ENCODE assay signal across 19 cellular contexts in the genomic region with DNA sequence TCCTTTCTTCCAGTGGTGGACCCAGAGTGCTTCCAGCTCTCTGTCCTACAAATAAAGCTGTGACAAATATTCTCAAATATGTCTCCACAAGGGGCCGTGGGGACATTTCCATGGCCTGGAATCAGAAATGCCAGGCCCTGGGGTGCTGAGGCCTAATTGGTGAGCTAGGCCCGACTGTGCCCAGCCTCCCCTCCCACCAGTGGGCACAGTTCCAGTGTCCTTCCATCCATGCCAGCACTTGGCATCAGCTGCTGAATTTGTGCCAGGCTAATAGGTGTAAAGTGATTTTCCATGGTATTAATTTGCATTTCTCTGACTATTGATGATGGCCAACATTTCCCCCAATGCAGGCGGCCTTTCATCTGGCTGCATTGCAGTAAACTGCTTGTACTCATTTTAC. TPM values are rescaled to one million over a fixed set of nuclear protein-coding genes. Genes with fewer than 3 reads are reported as not detected.
DNase-seq lines count a peak whose midpoint lies in the region; ATAC-seq, FAIRE-seq and TF ChIP-seq lines count a peak whose summit lies in the region.
"Had no signal": no experiment of that assay in that cellular context is flagged by ENCODE, and none has a peak within 500 bp of the region (broad histone marks: within the 10 kb centered on the region; RNA-seq: fewer than 3 reads in every experiment).

No MANE protein-coding gene starts in this region.

- H2BK120ac ChIP-seq in H1 (replicated peaks; ENCODE audit: low read depth, low read length), result no peak overlapping the region

- no peak for TF ChIP-seq CTCF in H1 (IDR thresholded peaks at IDR 0.05; ENCODE audit: control extremely low read depth in 1 of 3, insufficient read depth in 1 of 3, low read depth in 1 of 3, low read length in 3 of 3)
- no peak for TF ChIP-seq CTCF in pancreas (IDR thresholded peaks at IDR 0.05)
- TF ChIP-seq CTCF in mucosa of descending colon (IDR thresholded peaks at IDR 0.05), result no peak
- TF ChIP-seq CTCF in GM20000 (IDR thresholded peaks at IDR 0.05; ENCODE audit: extremely low read depth, missing control alignments), result no peak

- no peaks in the 10 kb centered on the region for H4K20me1 ChIP-seq in H1 (replicated peaks in 1 of 2; ENCODE audit: control insufficient read depth in 1 of 2, insufficient read depth in 2 of 2, low read length in 2 of 2)

- no peak overlapping the region for H3K4ac ChIP-seq in H1 (replicated peaks; ENCODE audit: insufficient read length, low read depth, low read length)

- no peak overlapping the region for H3K18ac ChIP-seq in H1 (ENCODE audit: extremely low read depth, low read length)

- WGBS in H1 (ENCODE audit: extremely low coverage in 1 of 2, insufficient coverage in 1 of 2, insufficient read length in 1 of 2, insufficient replicate concordance in 2 of 2, low coverage in 1 of 2, low lambda C conversion rate in 2 of 2, missing lambda C conversion rate in 1 of 2), 2 experiments, result 87% methylated on average over 3 of the region's 3 CpGs; no CpG with 5 or more reads in 1 of the 2 experiments
- 42 to 43% methylated on average over 3 of the region's 3 CpGs for WGBS in pancreas, 2 donors

- no peak overlapping the region for H3K23ac ChIP-seq in H1 (ENCODE audit: insufficient read length)

- no peak overlapping the region for H3K14ac ChIP-seq in H1 (ENCODE audit: insufficient read length)

- CTCF ChIA-PET in H1 (lab: Charles Lee; ENCODE audit: partially characterized antibody), result no interaction called here

- H2AFZ ChIP-seq in H1 (ENCODE audit: low read length), result no peak overlapping the region

- H3K23me2 ChIP-seq in H1 (ENCODE audit: low read depth, low read length), result no peaks in the 10 kb centered on the region; the same call in 1 of the 2 replicates

- no peak overlapping the region for H3K27ac ChIP-seq in H1 (ENCODE audit: low read depth, low read length)
- H3K27ac ChIP-seq in pancreas, result peak overlapping the region in 1 of 4 donors; percentile 35

- H3K79me1 ChIP-seq in H1 (ENCODE audit: low read depth, low read length), result no peaks in the 10 kb centered on the region

- POLR2A ChIA-PET in H1 (lab: Charles Lee; ENCODE audit: partially characterized antibody), result interaction anchor here (1.7 kb wide), 1 partner anchor 28 kb away, joined by 5 read pairs; no protein-coding TSS in a partner anchor

- H3K27me3 ChIP-seq in H1 (replicated peaks in 1 of 4; ENCODE audit: control insufficient read depth in 3 of 4, extremely low read depth in 1 of 4, insufficient read depth in 3 of 4, low read length in 3 of 4) (0 out of 7 replicates have a peak, but pooled peaks cover 0 to 2% (median 0%) of the 10 kb centered on the region in 4 experiments), pancreas (no peaks in the 10 kb centered on the region)

- no peak overlapping the region for H2BK5ac ChIP-seq in H1 (ENCODE audit: low read depth, low read length)

- H3K79me2 ChIP-seq in H1 (ENCODE audit: control insufficient read depth in 1 of 2, insufficient read depth in 2 of 2, low read length in 2 of 2), result no peaks in the 10 kb centered on the region

- ATAC-seq in pancreas, result peak; percentile 57 to 85 (median 78)
- ATAC-seq in mucosa of descending colon, result no peak

- DNase-seq in NCI-H526 (lab: John Stamatoyannopoulos, UW) (peak; percentile 39 to 61), H1 (ENCODE audit: low read depth in 1 of 2, low spot score in 2 of 2) (no peak), pancreas (peak; percentile 44 to 81 (median 76)), NCI-H82 (lab: John Stamatoyannopoulos, UW) (no peak), DMS153 (lab: John Stamatoyannopoulos, UW) (no peak), mucosa of descending colon (no peak), GM20000 (ENCODE audit: low spot score) (no peak)
- DNase-seq: activated CD4-positive, CD25-positive, alpha-beta regulatory T cell treated with anti-CD3 and anti-CD28 coated beads, Interleukin-2, amount 50 U/mL, for 72 hours; activated CD8-positive, alpha-beta memory T cell treated with anti-CD3 and anti-CD28 coated beads, Interleukin-2, amount 50 U/mL, for 4 hours; activated gamma-delta T cell treated with Interleukin-2 at 50 U/mL for 16 hours; dermis blood vessel endothelial cell; immature natural killer cell; mesenchymal stem cell; NCI-H2107; SHP77 treated with DMSO at 0.1 percent for 48 hours; T-helper 2 cell had no signal

- no peak overlapping the region for H3K9ac ChIP-seq in H1 (replicated peaks in 1 of 4; ENCODE audit: extremely low read depth in 1 of 4, low read depth in 3 of 4, low read length in 3 of 4)

- H2AK5ac ChIP-seq in H1 (ENCODE audit: low read depth, low read length), result 0 out of 2 replicates have a peak overlapping the region, but pooled peaks have one; percentile 76

- TF ChIP-seq RAD21 in Ishikawa (IDR thresholded peaks at IDR 0.05; ENCODE audit: low read depth) (no peak), H1 (IDR thresholded peaks at IDR 0.05 in 1 of 2, conservative IDR thresholded peaks at IDR 0.05 in 1 of 2; ENCODE audit: low read depth in 2 of 2, low read length in 2 of 2) (no peak)

- no peak overlapping the region for H3K4me2 ChIP-seq in H1 (ENCODE audit: insufficient read depth in 1 of 2, low read depth in 2 of 2, low read length in 2 of 2)

- intact Hi-C loops in pancreas (cut with DNase I) (no loop called here), mucosa of descending colon (cut with DNase I, micrococcal nuclease) (no loop called here)

- TF ChIP-seq POLR2A in H1 (IDR thresholded peaks at IDR 0.05; ENCODE audit: control extremely low read depth in 1 of 2, low read depth in 2 of 2, low read length in 2 of 2), result no peak

- no peak overlapping the region for H4K8ac ChIP-seq in H1 (ENCODE audit: extremely low read depth, insufficient read depth, low read length)

- H3K9me3 ChIP-seq in H1 (ENCODE audit: insufficient read depth in 2 of 2, low read depth in 1 of 2, low read length in 1 of 2), result no peaks in the 10 kb centered on the region
- no peaks in the 10 kb centered on the region for H3K9me3 ChIP-seq in pancreas
- no peaks in the 10 kb centered on the region for H3K9me3 ChIP-seq in mucosa of descending colon

- no peak for TF ChIP-seq EP300 in Ishikawa (IDR thresholded peaks at IDR 0.05; ENCODE audit: borderline replicate concordance)
- no peak for TF ChIP-seq EP300 in H1 (IDR thresholded peaks at IDR 0.05; ENCODE audit: borderline replicate concordance in 1 of 2, low read depth in 2 of 2, low read length in 2 of 2)

- H3K36me3 ChIP-seq in H1 (ENCODE audit: control insufficient read depth in 2 of 4, insufficient read depth in 4 of 4, low read length in 3 of 4), result no peaks in the 10 kb centered on the region
- no peaks in the 10 kb centered on the region for H3K36me3 ChIP-seq in pancreas
- no peaks in the 10 kb centered on the region for H3K36me3 ChIP-seq in mucosa of descending colon (ENCODE audit: low read depth)

- FAIRE-seq in H1 (lab: Jason Lieb, UNC), result no peak
- no peak for FAIRE-seq in pancreas (lab: Jason Lieb, UNC)
- FAIRE-seq: astrocyte, GM18507 had no signal

- no peak overlapping the region for H2BK20ac ChIP-seq in H1 (ENCODE audit: low read length)

- no peak overlapping the region for H2BK12ac ChIP-seq in H1 (ENCODE audit: low read depth, low read length)

- H2BK15ac ChIP-seq in H1 (ENCODE audit: low read length), result no peak overlapping the region

- no peak overlapping the region for H3K56ac ChIP-seq in H1 (replicated peaks; ENCODE audit: insufficient read length, low read depth, low read length)

- H3K4me1 ChIP-seq in H1 (replicated peaks in 1 of 4; ENCODE audit: control insufficient read depth in 3 of 4, insufficient read depth in 4 of 4, low read length in 3 of 4) (peaks cover 0 to 5% (median 2%) of the 10 kb centered on the region in 4 experiments; a peak in 3 of 7 replicates), pancreas (peaks cover 0 to 7% (median 5%) of the 10 kb centered on the region in 3 donors), mucosa of descending colon (ENCODE audit: low read depth) (no peaks in the 10 kb centered on the region)

- no peak overlapping the region for H4K5ac ChIP-seq in H1 (ENCODE audit: insufficient read length, low read depth, low read length)

- H3K4me3 ChIP-seq in H1 (ENCODE audit: extremely low read depth in 1 of 4, insufficient read depth in 2 of 4, low read depth in 3 of 4, low read length in 4 of 4), result no peak overlapping the region
- no peak overlapping the region for H3K4me3 ChIP-seq in pancreas
- no peak overlapping the region for H3K4me3 ChIP-seq in mucosa of descending colon

- no peak overlapping the region for H4K91ac ChIP-seq in H1 (replicated peaks; ENCODE audit: insufficient read length, low read length)

TF ChIP-seq in Ishikawa, 13 proteins besides CTCF, POLR2A, EP300 and RAD21:
- TF ChIP-seq CREB1 (IDR thresholded peaks at IDR 0.05; ENCODE audit: low read depth), result no peak
- no peak for TF ChIP-seq EGR1 (IDR thresholded peaks at IDR 0.05)
- no peak for TF ChIP-seq TCF12 (IDR thresholded peaks at IDR 0.05; ENCODE audit: low read depth)
- TF ChIP-seq NFIC (IDR thresholded peaks at IDR 0.05), result peak; percentile 76
- TF ChIP-seq, protein P1, sequence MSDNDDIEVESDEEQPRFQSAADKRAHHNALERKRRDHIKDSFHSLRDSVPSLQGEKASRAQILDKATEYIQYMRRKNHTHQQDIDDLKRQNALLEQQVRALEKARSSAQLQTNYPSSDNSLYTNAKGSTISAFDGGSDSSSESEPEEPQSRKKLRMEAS (IDR thresholded peaks at IDR 0.05), result no peak
TF ChIP-seq in Ishikawa: peak in this region for 1.

TF ChIP-seq in H1, 55 proteins besides CTCF, POLR2A, EP300 and RAD21 (continues in another document):
- TF ChIP-seq JUN (IDR thresholded peaks at IDR 0.05; ENCODE audit: low read depth, low read length), result no peak
- TF ChIP-seq SUZ12 (IDR thresholded peaks at IDR 0.05; ENCODE audit: low read length), result no peak
- TF ChIP-seq RXRA (IDR thresholded peaks at IDR 0.05; ENCODE audit: insufficient read depth, low read depth, low read length), result no peak

RNA-seq across cellular contexts. Expression of a gene that starts 48.5 kb away (rescaled TPM):
- total RNA-seq in H1 (2021; fragmentation: NEBNext Ultra II Directional; extraction: Animal tissue kit (Norgen Biotek cat#: 25700)), result 23.8 and 25.1 TPM in 2 replicates
- polyA plus RNA-seq in H1 (2011; rRNA removed) (11.9 and 12.4 TPM in 2 replicates), pancreas (1 to 10 TPM; 2.0 to 2.6 TPM)
- 9.7 TPM for polyA plus RNA-seq in H1 (2011; cell fraction: cytosol; rRNA removed)
- 25.2 TPM for polyA plus RNA-seq in H1 (2011; cell fraction: nucleus; rRNA removed)
- polyA plus RNA-seq in H1 (2012, experiment 1 of 2), result 9.9 to 15.2 TPM (median 12.4 TPM) in 4 replicates
- polyA plus RNA-seq in H1 (2012, experiment 2 of 2), result 1.6 TPM
- polyA plus RNA-seq in H1 (2013, experiment 1 of 2), result 19.2 TPM
- 18.8 TPM for polyA plus RNA-seq in H1 (2013, experiment 2 of 2)
- polyA minus RNA-seq in H1 (2011; rRNA and poly(A)+ RNA removed), result 47.8 and 63.7 TPM in 2 replicates
- polyA minus RNA-seq in H1 (2011; cell fraction: cytosol; rRNA and poly(A)+ RNA removed), result 24.7 TPM
- 38.0 TPM for polyA minus RNA-seq in H1 (2011; cell fraction: nucleus; rRNA and poly(A)+ RNA removed)
- total RNA-seq in pancreas (1 to 10 TPM; 3.0 to 8.1 (median 4.7) TPM), mucosa of descending colon (100 to 1,000 TPM in 2 of 3 donors, 10 to 100 TPM in 1; 36.4 to 149 (median 130) TPM)
- polyA plus RNA-seq: immature natural killer cell had no signal

Comparison
In these comparisons a context has a peak if more than half of its experiments do, and no peak if none do; other contexts are left out.
1. DNase-seq: peak in NCI-H526 (2 of 2) and pancreas (6 of 6); none in H1 (0 of 2), NCI-H82 (single experiment), DMS153 (single experiment), mucosa of descending colon (0 of 3) and GM20000 (single experiment).